8 cellular contexts compared by ENCODE assay signal in the genomic region with DNA sequence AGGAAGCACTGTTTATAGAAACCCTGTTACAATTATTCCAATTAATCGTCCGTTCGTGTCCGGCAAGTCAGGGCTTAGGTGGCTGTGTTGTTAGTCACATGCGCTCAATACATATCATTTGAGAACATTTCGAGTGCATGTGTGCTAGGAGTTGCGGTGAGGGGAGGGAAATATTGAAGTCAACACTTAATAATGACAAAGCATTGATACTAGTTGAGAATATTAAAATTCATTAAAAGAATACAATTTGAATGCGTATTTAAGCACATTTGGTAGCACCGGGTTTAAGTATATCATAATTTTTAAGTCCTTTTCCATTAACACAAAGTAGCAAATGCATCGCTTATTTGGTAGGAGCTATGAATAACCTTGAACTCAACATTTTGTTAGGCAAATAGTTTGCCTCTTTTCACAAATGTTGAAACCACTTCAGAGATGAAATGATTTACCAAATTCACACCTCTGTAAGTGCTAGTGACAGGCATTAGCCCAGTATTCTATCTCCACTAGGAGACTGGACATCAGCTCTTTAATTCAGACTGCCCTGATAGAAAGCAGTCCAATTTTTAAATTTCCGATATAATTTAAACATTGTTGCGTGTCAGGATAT.
A peak's percentile ranks its signal among the peaks of the same experiment; 100 is the strongest.
DNase-seq lines count a peak whose midpoint lies in the region; ATAC-seq and TF ChIP-seq lines count a peak whose summit lies in the region.

No MANE protein-coding gene starts in this region.

- H3K27me3 Mint-ChIP-seq in nephron (ENCODE audit: low read depth): no peaks in the 10 kb centered on the region

- H3K36me3 ChIP-seq in KOPT-K1 (ENCODE audit: insufficient read depth, low read length): peaks cover 33% of the 10 kb centered on the region

- H3K27ac ChIP-seq in C4-2B (peak overlapping the region; percentile 92), KOPT-K1 (ENCODE audit: low read depth, low read length, poor library complexity, severe bottlenecking) (peak overlapping the region; percentile 98), coronary artery (peak overlapping the region; percentile 97 to 98)

- H3K9me3 ChIP-seq in KOPT-K1 (ENCODE audit: insufficient read depth, low read length, poor library complexity, severe bottlenecking): no peaks in the 10 kb centered on the region

- peaks cover 7% of the 10 kb centered on the region for H3K36me3 Mint-ChIP-seq in nephron (ENCODE audit: low read depth)

- ATAC-seq in GM19452 (IDR thresholded peaks at IDR 0.05; ENCODE audit: unreplicated experiment): no peak

- DNase-seq in coronary artery (ENCODE audit: low spot score): no peak
- no peak for DNase-seq in GM19240 (ENCODE audit: insufficient read length, low spot score)
- no peak for DNase-seq in HuH-7.5 (ENCODE audit: low spot score)
- no peak for DNase-seq in NCI-H446 (lab: John Stamatoyannopoulos, UW)

- H3K27ac Mint-ChIP-seq in nephron: peak overlapping the region; percentile 94 to 97 (median 96)

- H3K9me3 Mint-ChIP-seq in nephron: no peaks in the 10 kb centered on the region

- peak overlapping the region; percentile 93 to 97 (median 93) for H3K4me3 Mint-ChIP-seq in nephron

- peaks cover 52% of the 10 kb centered on the region for H3K4me1 Mint-ChIP-seq in nephron

- H3K4me3 ChIP-seq in coronary artery: peak overlapping the region; percentile 92

- TF ChIP-seq CTCF in C4-2B (conservative IDR thresholded peaks at IDR 0.05) (no peak), coronary artery (IDR thresholded peaks at IDR 0.05) (no peak), nephron (IDR thresholded peaks at IDR 0.05; ENCODE audit: unreplicated experiment in 3 of 3) (no peak)
